Comparison of ENCODE assay signal across 29 cellular contexts in genomic region chr10:111831058-111831457, GRCh38.
"Had no signal": no experiment of that assay in that cellular context is flagged by ENCODE, and none has a peak within 500 bp of the region (broad histone marks: within the 10 kb centered on the region; RNA-seq: fewer than 3 reads in every experiment).

No MANE protein-coding gene starts in this region.

- H3K27me3 ChIP-seq: adrenal gland, brain microvascular endothelial cell, esophagus muscularis mucosa, gastroesophageal sphincter had no signal

- H3K36me3 Mint-ChIP-seq: activated naive CD4-positive, alpha-beta T cell treated with anti-CD3 and anti-CD28 coated beads, Interleukin-2, amount 50 U/mL, for 24 hours; activated naive CD8-positive, alpha-beta T cell treated with anti-CD3 and anti-CD28 coated beads for 36 hours; WTC11 had no signal

- H3K4me1 Mint-ChIP-seq: activated naive CD4-positive, alpha-beta T cell treated with anti-CD3 and anti-CD28 coated beads, Interleukin-2, amount 50 U/mL, for 24 hours; activated naive CD8-positive, alpha-beta T cell treated with anti-CD3 and anti-CD28 coated beads for 36 hours; activated naive CD8-positive, alpha-beta T cell treated with anti-CD3 and anti-CD28 coated beads, Interleukin-2, amount 50 U/mL, for 24 hours; activated T-helper 17 cell treated with anti-CD3 and anti-CD28 coated beads, Interleukin-2, amount 50 U/mL, for 72 hours; central memory CD8-positive, alpha-beta T cell had no signal

- ATAC-seq: activated CD8-positive, alpha-beta T cell treated with anti-CD3 and anti-CD28 coated beads for 36 hours; activated naive CD8-positive, alpha-beta T cell treated with anti-CD3 and anti-CD28 coated beads, Interleukin-2, amount 50 U/mL, for 24 hours; activated T-cell treated with anti-CD3 and anti-CD28 coated beads, Interleukin-2, amount 50 U/mL, for 4 hours; activated T-helper 17 cell treated with anti-CD3 and anti-CD28 coated beads, Interleukin-2, amount 50 U/mL, for 72 hours; gastroesophageal sphincter; heart right ventricle had no signal

- H3K27me3 Mint-ChIP-seq: activated naive CD4-positive, alpha-beta T cell treated with anti-CD3 and anti-CD28 coated beads, Interleukin-2, amount 50 U/mL, for 24 hours; activated naive CD8-positive, alpha-beta T cell treated with anti-CD3 and anti-CD28 coated beads for 36 hours; activated naive CD8-positive, alpha-beta T cell treated with anti-CD3 and anti-CD28 coated beads, Interleukin-2, amount 50 U/mL, for 24 hours; activated T-helper 17 cell treated with anti-CD3 and anti-CD28 coated beads, Interleukin-2, amount 50 U/mL, for 72 hours; central memory CD8-positive, alpha-beta T cell; dendritic cell treated with granulocyte-macrophage colony-stimulating factor and Interleukin-4, amounts not matched to agents 40 ng/mL and 50 ng/mL, for 4 days had no signal

- H3K9me3 Mint-ChIP-seq: activated CD8-positive, alpha-beta T cell treated with anti-CD3 and anti-CD28 coated beads for 36 hours; activated naive CD4-positive, alpha-beta T cell treated with anti-CD3 and anti-CD28 coated beads for 36 hours; activated naive CD4-positive, alpha-beta T cell treated with anti-CD3 and anti-CD28 coated beads, Interleukin-2, amount 50 U/mL, for 24 hours; activated naive CD8-positive, alpha-beta T cell treated with anti-CD3 and anti-CD28 coated beads for 36 hours; activated naive CD8-positive, alpha-beta T cell treated with anti-CD3 and anti-CD28 coated beads, Interleukin-2, amount 50 U/mL, for 24 hours; activated T-cell treated with anti-CD3 and anti-CD28 coated beads, Interleukin-2, amount 50 U/mL, for 4 hours; activated T-helper 17 cell treated with anti-CD3 and anti-CD28 coated beads, Interleukin-2, amount 50 U/mL, for 72 hours; central memory CD8-positive, alpha-beta T cell; dendritic cell treated with granulocyte-macrophage colony-stimulating factor and Interleukin-4, amounts not matched to agents 40 ng/mL and 50 ng/mL, for 4 days; endodermal cell; WTC11 had no signal

- H3K4me3 Mint-ChIP-seq: activated CD8-positive, alpha-beta T cell treated with anti-CD3 and anti-CD28 coated beads for 36 hours; activated naive CD4-positive, alpha-beta T cell treated with anti-CD3 and anti-CD28 coated beads for 36 hours; activated naive CD4-positive, alpha-beta T cell treated with anti-CD3 and anti-CD28 coated beads, Interleukin-2, amount 50 U/mL, for 24 hours; activated naive CD8-positive, alpha-beta T cell treated with anti-CD3 and anti-CD28 coated beads for 36 hours; activated naive CD8-positive, alpha-beta T cell treated with anti-CD3 and anti-CD28 coated beads, Interleukin-2, amount 50 U/mL, for 24 hours; activated T-cell treated with anti-CD3 and anti-CD28 coated beads, Interleukin-2, amount 50 U/mL, for 4 hours; activated T-helper 17 cell treated with anti-CD3 and anti-CD28 coated beads, Interleukin-2, amount 50 U/mL, for 72 hours; central memory CD8-positive, alpha-beta T cell; dendritic cell treated with granulocyte-macrophage colony-stimulating factor and Interleukin-4, amounts not matched to agents 40 ng/mL and 50 ng/mL, for 4 days; endodermal cell; WTC11 had no signal

- H3K27ac ChIP-seq: adrenal gland, brain microvascular endothelial cell, coronary artery, dorsolateral prefrontal cortex, esophagus muscularis mucosa, gastroesophageal sphincter, heart right ventricle, VCaP had no signal

- DNase-seq: activated CD4-positive, alpha-beta T cell treated with anti-CD3 and anti-CD28 coated beads for 48 hours; activated CD4-positive, alpha-beta T cell treated with anti-CD3 and anti-CD28 coated beads, Interleukin-2, amount 50 U/mL, for 1 hour; activated CD4-positive, alpha-beta T cell treated with anti-CD3 and anti-CD28 coated beads, Interleukin-2, amount 50 U/mL, for 48 hours; activated CD8-positive, alpha-beta memory T cell treated with anti-CD3 and anti-CD28 coated beads for 24 hours; activated CD8-positive, alpha-beta T cell treated with anti-CD3 and anti-CD28 coated beads for 36 hours; activated effector memory CD4-positive, alpha-beta T cell treated with Interleukin-2 at 50 U/mL for 16 hours; activated naive CD4-positive, alpha-beta T cell treated with anti-CD3 and anti-CD28 coated beads for 36 hours; activated naive CD8-positive, alpha-beta T cell treated with anti-CD3 and anti-CD28 coated beads for 36 hours; activated naive CD8-positive, alpha-beta T cell treated with anti-CD3 and anti-CD28 coated beads, Interleukin-2, amount 50 U/mL, for 24 hours; activated T-cell treated with anti-CD3 and anti-CD28 coated beads, Interleukin-2, amount 50 U/mL, for 4 hours; adrenal gland; amygdala; aorta; brain microvascular endothelial cell; dorsolateral prefrontal cortex; effector memory CD4-positive, alpha-beta T cell; endodermal cell; foreskin melanocyte; heart right ventricle; T-helper 2 cell had no signal

- H3K4me1 ChIP-seq: adrenal gland, gastroesophageal sphincter had no signal

- H3K36me3 ChIP-seq: adrenal gland, brain microvascular endothelial cell, esophagus muscularis mucosa, gastroesophageal sphincter, heart right ventricle had no signal

- H3K27ac Mint-ChIP-seq: activated CD8-positive, alpha-beta T cell treated with anti-CD3 and anti-CD28 coated beads for 36 hours; activated naive CD4-positive, alpha-beta T cell treated with anti-CD3 and anti-CD28 coated beads for 36 hours; activated naive CD4-positive, alpha-beta T cell treated with anti-CD3 and anti-CD28 coated beads, Interleukin-2, amount 50 U/mL, for 24 hours; activated naive CD8-positive, alpha-beta T cell treated with anti-CD3 and anti-CD28 coated beads for 36 hours; activated naive CD8-positive, alpha-beta T cell treated with anti-CD3 and anti-CD28 coated beads, Interleukin-2, amount 50 U/mL, for 24 hours; activated T-helper 17 cell treated with anti-CD3 and anti-CD28 coated beads, Interleukin-2, amount 50 U/mL, for 72 hours; dendritic cell treated with granulocyte-macrophage colony-stimulating factor and Interleukin-4, amounts not matched to agents 40 ng/mL and 50 ng/mL, for 4 days; endodermal cell; WTC11 had no signal

- H3K4me3 ChIP-seq: adrenal gland, coronary artery, dorsolateral prefrontal cortex, esophagus muscularis mucosa, gastroesophageal sphincter, heart right ventricle had no signal

- H3K9me3 ChIP-seq: adrenal gland, esophagus muscularis mucosa, gastroesophageal sphincter, heart right ventricle had no signal
